ENCODE assay signal across 8 cellular contexts in genomic region chr11:134277176-134278001, GRCh38. TPM values are rescaled to one million over a fixed set of nuclear protein-coding genes. Genes with fewer than 3 reads are reported as not detected.
DNase-seq lines count a peak whose midpoint lies in the region; ATAC-seq and TF ChIP-seq lines count a peak whose summit lies in the region.
"Had no signal": no experiment of that assay in that cellular context is flagged by ENCODE, and none has a peak within 500 bp of the region (broad histone marks: within the 10 kb centered on the region; RNA-seq: fewer than 3 reads in every experiment).

No MANE protein-coding gene starts in this region.

- peak overlapping the region; percentile 78 for H3K4me3 Mint-ChIP-seq in activated CD4-positive, alpha-beta memory T cell treated with anti-CD3 and anti-CD28 coated beads, Interleukin-2, amount 10 ng/mL, durations not matched to agents 7 days and 5 days
- peak overlapping the region; percentile 92 for H3K4me3 Mint-ChIP-seq in glutamatergic neuron (ENCODE audit: unreplicated experiment)

- H3K27me3 ChIP-seq in H7 (ENCODE audit: control insufficient read depth, insufficient read depth, low read length) = peaks cover 4% of the 10 kb centered on the region; the same call in 1 of the 2 replicates

- peak overlapping the region; percentile 35 for H3K27ac Mint-ChIP-seq in activated CD4-positive, alpha-beta memory T cell treated with anti-CD3 and anti-CD28 coated beads, Interleukin-2, amount 10 ng/mL, durations not matched to agents 7 days and 5 days
- H3K27ac Mint-ChIP-seq in glutamatergic neuron (ENCODE audit: unreplicated experiment) = peak overlapping the region; percentile 73

- H3K4me3 ChIP-seq in H7 (ENCODE audit: insufficient read depth, low read depth, low read length) = peak overlapping the region; percentile 84

- ATAC-seq in HG03571 (IDR thresholded peaks at IDR 0.05; ENCODE audit: unreplicated experiment) (no peak), GM21737 (IDR thresholded peaks at IDR 0.05; ENCODE audit: unreplicated experiment) (no peak)

- no peak for TF ChIP-seq CTCF in glutamatergic neuron (IDR thresholded peaks at IDR 0.05; ENCODE audit: partially characterized antibody, unreplicated experiment)

- peaks cover 21% of the 10 kb centered on the region for H3K36me3 Mint-ChIP-seq in activated CD4-positive, alpha-beta memory T cell treated with anti-CD3 and anti-CD28 coated beads, Interleukin-2, amount 10 ng/mL, durations not matched to agents 7 days and 5 days (ENCODE audit: low read depth)
- H3K36me3 Mint-ChIP-seq in glutamatergic neuron (ENCODE audit: unreplicated experiment) = peaks cover 5% of the 10 kb centered on the region

- POLR2A ChIA-PET in activated CD4-positive, alpha-beta memory T cell treated with anti-CD3 and anti-CD28 coated beads, Interleukin-2, amount 10 ng/mL, durations not matched to agents 7 days and 5 days (lab: Charles Lee) = interaction anchor here (0.8 to 5.0 kb wide), 5 partner anchors 10 to 110 kb away, joined by 3 to 51 read pairs (median 11); partner anchors contain the start of genes GLB1L2, NCAPD3 and VPS26B

- no peaks in the 10 kb centered on the region for H3K36me3 ChIP-seq in H7 (replicated peaks; ENCODE audit: control insufficient read depth, insufficient read depth, low read length)

- H3K27me3 Mint-ChIP-seq in activated CD4-positive, alpha-beta memory T cell treated with anti-CD3 and anti-CD28 coated beads, Interleukin-2, amount 10 ng/mL, durations not matched to agents 7 days and 5 days = peaks cover 4% of the 10 kb centered on the region
- peaks cover 20% of the 10 kb centered on the region for H3K27me3 Mint-ChIP-seq in glutamatergic neuron (ENCODE audit: unreplicated experiment)

- no peaks in the 10 kb centered on the region for H3K9me3 Mint-ChIP-seq in activated CD4-positive, alpha-beta memory T cell treated with anti-CD3 and anti-CD28 coated beads, Interleukin-2, amount 10 ng/mL, durations not matched to agents 7 days and 5 days
- H3K9me3 Mint-ChIP-seq in glutamatergic neuron (ENCODE audit: unreplicated experiment) = peaks cover 13% of the 10 kb centered on the region

- H3K4me1 Mint-ChIP-seq in activated CD4-positive, alpha-beta memory T cell treated with anti-CD3 and anti-CD28 coated beads, Interleukin-2, amount 10 ng/mL, durations not matched to agents 7 days and 5 days = peaks cover 43% of the 10 kb centered on the region
- H3K4me1 Mint-ChIP-seq in glutamatergic neuron (ENCODE audit: low read depth, unreplicated experiment) = peaks cover 28% of the 10 kb centered on the region

- CTCF ChIA-PET in activated CD4-positive, alpha-beta memory T cell treated with anti-CD3 and anti-CD28 coated beads, Interleukin-2, amount 10 ng/mL, durations not matched to agents 7 days and 5 days (lab: Charles Lee) = interaction anchor here (1.3 to 2.5 kb wide), 3 partner anchors 11 to 26 kb away, joined by 3 to 19 read pairs (median 10); no protein-coding TSS in a partner anchor

- DNase-seq in H7 (peak; percentile 76), glutamatergic neuron (peak; percentile 41), retina (peak; percentile 45), SKM-1 (lab: John Stamatoyannopoulos, UW; ENCODE audit: unreplicated experiment) (no peak)
- DNase-seq in activated CD4-positive, alpha-beta memory T cell treated with anti-CD3 and anti-CD28 coated beads, Interleukin-2, amount 10 ng/mL, durations not matched to agents 7 days and 5 days = peak; percentile 15

RNA-seq across cellular contexts. Expression of gene GLB1L3, which starts 1.2 kb away (rescaled TPM):
- total RNA-seq in H7 (2014; rRNA removed; shearing (Covaris generic)) = 24.0 and 35.0 TPM in 2 replicates
- total RNA-seq in activated CD4-positive, alpha-beta memory T cell treated with anti-CD3 and anti-CD28 coated beads, Interleukin-2, amount 10 ng/mL, durations not matched to agents 7 days and 5 days = 1 to 10 TPM; 6.9 TPM
- 0.83 TPM for total RNA-seq in glutamatergic neuron (ENCODE audit: unreplicated experiment)
- total RNA-seq: renal cortical epithelial cell had no signal

RNA-seq across cellular contexts. Expression of gene ACAD8, which starts 24.0 kb away (rescaled TPM):
- 44.2 TPM in 2 replicates for total RNA-seq in H7 (2014; rRNA removed; shearing (Covaris generic))
- total RNA-seq in activated CD4-positive, alpha-beta memory T cell treated with anti-CD3 and anti-CD28 coated beads, Interleukin-2, amount 10 ng/mL, durations not matched to agents 7 days and 5 days = 10 to 100 TPM; 21.8 to 23.3 TPM
- 48.0 TPM for total RNA-seq in glutamatergic neuron (ENCODE audit: unreplicated experiment)

RNA-seq across cellular contexts. Expression of gene THYN1, which starts 24.2 kb away (rescaled TPM):
- 114 and 117 TPM in 2 replicates for total RNA-seq in H7 (2014; rRNA removed; shearing (Covaris generic))
- total RNA-seq in activated CD4-positive, alpha-beta memory T cell treated with anti-CD3 and anti-CD28 coated beads, Interleukin-2, amount 10 ng/mL, durations not matched to agents 7 days and 5 days = 10 to 100 TPM; 61.5 to 67.0 TPM
- 35.9 TPM for total RNA-seq in glutamatergic neuron (ENCODE audit: unreplicated experiment)

RNA-seq across cellular contexts. Expression of gene VPS26B, which starts 52.9 kb away (rescaled TPM):
- 25.3 and 26.8 TPM in 2 replicates for total RNA-seq in H7 (2014; rRNA removed; shearing (Covaris generic))
- 10 to 100 TPM; 60.4 to 63.9 TPM for total RNA-seq in activated CD4-positive, alpha-beta memory T cell treated with anti-CD3 and anti-CD28 coated beads, Interleukin-2, amount 10 ng/mL, durations not matched to agents 7 days and 5 days
- 63.6 TPM for total RNA-seq in glutamatergic neuron (ENCODE audit: unreplicated experiment)

RNA-seq across cellular contexts. Expression of gene NCAPD3, which starts 53.6 kb away (rescaled TPM):
- total RNA-seq in H7 (2014; rRNA removed; shearing (Covaris generic)) = 54.9 and 68.2 TPM in 2 replicates
- total RNA-seq in activated CD4-positive, alpha-beta memory T cell treated with anti-CD3 and anti-CD28 coated beads, Interleukin-2, amount 10 ng/mL, durations not matched to agents 7 days and 5 days = 10 to 100 TPM; 94.4 to 97.2 TPM
- 20.3 TPM for total RNA-seq in glutamatergic neuron (ENCODE audit: unreplicated experiment)
